Comparison of ENCODE assay signal across 24 cellular contexts in genomic region chr9:37679649-37680402, GRCh38. TPM values are rescaled to one million over a fixed set of nuclear protein-coding genes. Genes with fewer than 3 reads are reported as not detected.
DNase-seq lines count a peak whose midpoint lies in the region; FAIRE-seq and TF ChIP-seq lines count a peak whose summit lies in the region.
"Had no signal": no experiment of that assay in that cellular context is flagged by ENCODE, and none has a peak within 500 bp of the region (broad histone marks: within the 10 kb centered on the region; RNA-seq: fewer than 3 reads in every experiment).

No MANE protein-coding gene starts in this region.

- H3K9me3 ChIP-seq in WERI-Rb-1 (ENCODE audit: severe bottlenecking), result no peaks in the 10 kb centered on the region

- peaks cover 8% of the 10 kb centered on the region; the same call in 1 of the 2 replicates for H3K36me3 ChIP-seq in WERI-Rb-1

- DNase-seq in D721Med (ENCODE audit: insufficient read length, low spot score) (peak; percentile 62), NCI-H82 treated with DMSO at 0.1 percent for 48 hours (lab: John Stamatoyannopoulos, UW; ENCODE audit: unreplicated experiment) (peak; percentile 95), WERI-Rb-1 (peak; percentile 88), retina (peak; percentile 47), foreskin fibroblast (no peak), SIG-M5 (lab: John Stamatoyannopoulos, UW) (no peak), frontal cortex (ENCODE audit: low spot score in 2 of 2) (no peak)
- DNase-seq: ACHN, AML-193, DMS53, HCEC 1CT, IMR-90, NCI-H1048, NCI-H1436, NCI-H1930, NCI-H526 treated with DMSO at 0.1 percent for 48 hours, SHP77 treated with DMSO at 0.1 percent for 48 hours had no signal

- peak overlapping the region; percentile 79 for H3K27ac ChIP-seq in WERI-Rb-1
- H3K27ac ChIP-seq: C4-2B, HL-60 had no signal

- TF ChIP-seq CTCF in D721Med (IDR thresholded peaks at IDR 0.05; ENCODE audit: insufficient read depth, missing control alignments) (no peak), WERI-Rb-1 (IDR thresholded peaks at IDR 0.05; ENCODE audit: low read depth, low read length) (no peak), foreskin fibroblast (IDR thresholded peaks at IDR 0.05; ENCODE audit: low read depth, low read length) (no peak)

- FAIRE-seq in D721Med (lab: Jason Lieb, UNC) (peak; percentile 98), frontal cortex (lab: Jason Lieb, UNC) (no peak)
- FAIRE-seq: GM12892, GM18507 had no signal

- no peak overlapping the region for H3K4me3 ChIP-seq in WERI-Rb-1 (ENCODE audit: low read depth, low read length)
- H3K4me3 ChIP-seq in foreskin fibroblast (ENCODE audit: low read depth in 1 of 2, low read length in 2 of 2), result no peak overlapping the region
- H3K4me3 ChIP-seq: GM23338 had no signal

- H3K27me3 ChIP-seq in WERI-Rb-1 (ENCODE audit: insufficient read depth, low read depth, severe bottlenecking), result no peaks in the 10 kb centered on the region

RNA-seq across cellular contexts. Expression of gene FRMPD1, which starts 29.1 kb away (rescaled TPM):
- total RNA-seq in frontal cortex, result 0.41 TPM
- total RNA-seq: HT1080, IMR-90, MCF 10A had no signal

Comparison
In these comparisons a context has a peak if more than half of its experiments do, and no peak if none do; other contexts are left out.
1. DNase-seq: peak in D721Med (single experiment), NCI-H82 treated with DMSO at 0.1 percent for 48 hours (single experiment), WERI-Rb-1 (single experiment) and retina (single experiment); none in foreskin fibroblast (0 of 2), SIG-M5 (single experiment) and frontal cortex (0 of 2).